Comparison of ENCODE assay signal across 18 cellular contexts in genomic region chr12:102172436-102172835, GRCh38. TPM values are rescaled to one million over a fixed set of nuclear protein-coding genes. Genes with fewer than 3 reads are reported as not detected.
DNase-seq lines count a peak whose midpoint lies in the region; ATAC-seq, FAIRE-seq and TF ChIP-seq lines count a peak whose summit lies in the region.
"Had no signal": no experiment of that assay in that cellular context is flagged by ENCODE, and none has a peak within 500 bp of the region (broad histone marks: within the 10 kb centered on the region; RNA-seq: fewer than 3 reads in every experiment).

No MANE protein-coding gene starts in this region.

- no peak overlapping the region for H3K9ac ChIP-seq in SK-N-SH
- no peak overlapping the region for H3K9ac ChIP-seq in K562 (ENCODE audit: insufficient read depth in 1 of 2, low read depth in 2 of 2, low read length in 2 of 2)
- no peak overlapping the region for H3K9ac ChIP-seq in smooth muscle cell (ENCODE audit: low read depth)

- DNase-seq in SK-N-SH = no peak
- no peak for DNase-seq in K562 (ENCODE audit: extremely low read depth in 1 of 4, low spot score in 3 of 4)
- DNase-seq in left ventricle myocardium superior = no peak
- DNase-seq in smooth muscle cell (lab: John Stamatoyannopoulos, UW; ENCODE audit: unreplicated experiment) = no peak
- DNase-seq in A172 (ENCODE audit: low spot score) = no peak
- DNase-seq: activated CD4-positive, alpha-beta T cell treated with anti-CD3 and anti-CD28 coated beads, Interleukin-2, amount 10 ng/mL, durations not matched to agents 24 days and 14 days; activated T-cell treated with anti-CD3 and anti-CD28 coated beads, Interleukin-2, amount 50 U/mL, for 24 hours; Karpas-422; NCI-H1436 treated with DMSO at 0.1 percent for 48 hours; NCI-H446; T1000 had no signal

- no peak for ATAC-seq in SK-N-SH treated with all-trans-retinoic acid at 6 μM for 48 hours
- ATAC-seq in K562 = no peak
- peak; percentile 44 for ATAC-seq in left ventricle myocardium superior
- no peak for ATAC-seq in GM21526 (IDR thresholded peaks at IDR 0.05; ENCODE audit: low FRiP score, unreplicated experiment)
- no peak for ATAC-seq in HG03520 (IDR thresholded peaks at IDR 0.05; ENCODE audit: unreplicated experiment)
- ATAC-seq: esophagus mucosa had no signal

- no peak overlapping the region for H2AFZ ChIP-seq in SK-N-SH (ENCODE audit: low read depth)
- no peak overlapping the region for H2AFZ ChIP-seq in K562 (ENCODE audit: low read depth, low read length)
- H2AFZ ChIP-seq in smooth muscle cell (ENCODE audit: low read depth) = peak overlapping the region; percentile 7

- BruUV-seq in K562 (replicated peaks; lab: Mats Ljungman, UMichigan) = no TSS peak

- H3K9me3 ChIP-seq in SK-N-SH (no peaks in the 10 kb centered on the region), K562 (replicated peaks; ENCODE audit: control insufficient read depth, insufficient read depth, low read depth, low read length) (no peaks in the 10 kb centered on the region), smooth muscle cell (replicated peaks; ENCODE audit: low read depth) (no peaks in the 10 kb centered on the region)
- H3K9me3 ChIP-seq: SJSA1 had no signal

- no peak overlapping the region for H3K4me3 ChIP-seq in SK-N-SH (ENCODE audit: low read depth in 2 of 2, low read length in 1 of 2)
- no peak overlapping the region for H3K4me3 ChIP-seq in K562
- no peak overlapping the region for H3K4me3 ChIP-seq in smooth muscle cell
- H3K4me3 ChIP-seq: coronary artery, SJSA1 had no signal

- H3K9me2 ChIP-seq in SK-N-SH = no peaks in the 10 kb centered on the region

- TF ChIP-seq CTCF in SK-N-SH (IDR thresholded peaks at IDR 0.05) (no peak), K562 (IDR thresholded peaks at IDR 0.05 in 2 of 3, conservative IDR thresholded peaks at IDR 0.05 in 1 of 3; ENCODE audit: insufficient read depth in 2 of 3, low read depth in 1 of 3, low read length in 3 of 3) (no peak), smooth muscle cell (IDR thresholded peaks at IDR 0.05; ENCODE audit: borderline replicate concordance, insufficient read depth, poor library complexity, severe bottlenecking) (no peak)

- TF ChIP-seq EP300 in SK-N-SH (IDR thresholded peaks at IDR 0.05; ENCODE audit: borderline replicate concordance in 1 of 2, low read depth in 1 of 2, low read length in 1 of 2) (no peak), K562 (IDR thresholded peaks at IDR 0.05; ENCODE audit: low read length) (no peak)

- H3K79me2 ChIP-seq in SK-N-SH (ENCODE audit: insufficient read depth) (no peaks in the 10 kb centered on the region), K562 (ENCODE audit: control insufficient read depth, insufficient read depth, low read length) (no peaks in the 10 kb centered on the region), smooth muscle cell (ENCODE audit: low read depth) (no peaks in the 10 kb centered on the region)

- H3F3A ChIP-seq in SK-N-SH (replicated peaks; ENCODE audit: insufficient read depth) (peaks cover 4% of the 10 kb centered on the region), smooth muscle cell (ENCODE audit: low read depth) (no peaks in the 10 kb centered on the region)

- no peaks in the 10 kb centered on the region for H3K9me1 ChIP-seq in K562 (ENCODE audit: control insufficient read depth, insufficient read depth, low read length)

- intact Hi-C loops in K562 (cut with micrococcal nuclease) (loop anchor here (5.0 to 10.0 kb wide), 4 partner anchors 125 to 642 kb away; no protein-coding TSS in a partner anchor), left ventricle myocardium superior (cut with micrococcal nuclease) (no loop called here)

- no peak for FAIRE-seq in K562 (lab: Jason Lieb, UNC)

- H3K4me2 ChIP-seq in SK-N-SH (no peak overlapping the region), K562 (ENCODE audit: insufficient read depth, low read length) (no peak overlapping the region), smooth muscle cell (no peak overlapping the region)

- TF ChIP-seq RAD21 in SK-N-SH (IDR thresholded peaks at IDR 0.05; ENCODE audit: low read length) (no peak), K562 (CRISPR knock-in tag; conservative IDR thresholded peaks at IDR 0.05 in 1 of 2, IDR thresholded peaks at IDR 0.05 in 1 of 2) (no peak)

- H3K36me3 ChIP-seq in SK-N-SH (replicated peaks in 1 of 2; ENCODE audit: control insufficient read depth in 1 of 2, insufficient read depth in 2 of 2, low read length in 1 of 2) (peaks cover 2% of the 10 kb centered on the region in 2 experiments), K562 (ENCODE audit: control insufficient read depth, insufficient read depth, low read length) (peaks cover 39% of the 10 kb centered on the region), smooth muscle cell (ENCODE audit: low read depth) (no peaks in the 10 kb centered on the region)

- in situ Hi-C loops in K562 (cut with MboI) = no loop called here

- H4K20me1 ChIP-seq in SK-N-SH (ENCODE audit: insufficient read depth) (no peaks in the 10 kb centered on the region), K562 (replicated peaks; ENCODE audit: control insufficient read depth, insufficient read depth, low read length) (no peaks in the 10 kb centered on the region), smooth muscle cell (ENCODE audit: low read depth) (no peaks in the 10 kb centered on the region)

- POLR2A ChIA-PET in SK-N-SH (lab: Yijun Ruan, JAX) = no interaction called here
- POLR2A ChIA-PET in K562 (lab: Yijun Ruan, JAX) = interaction anchor here (1.9 kb wide), 1 partner anchor 12 kb away, joined by 4 read pairs; no protein-coding TSS in a partner anchor

- TF ChIP-seq POLR2A in K562 (conservative IDR thresholded peaks at IDR 0.05) = no peak

- H3K27ac ChIP-seq in SK-N-SH (ENCODE audit: low read depth in 2 of 2, low read length in 1 of 2) (peak overlapping the region in 1 of 2 experiments; percentile 34; a peak in 2 of 4 replicates), K562 (ENCODE audit: extremely low read depth, low read depth, low read length) (no peak overlapping the region), smooth muscle cell (ENCODE audit: low read depth) (no peak overlapping the region)
- H3K27ac ChIP-seq: 22Rv1, coronary artery, SJSA1 had no signal

- CTCF ChIA-PET in SK-N-SH (lab: Yijun Ruan, JAX) (no interaction called here), K562 (lab: Yijun Ruan, JAX; ENCODE audit: low intra/inter-chr PET ratio) (interaction anchor here (0.6 kb wide), 1 partner anchor 755 kb away, joined by 3 read pairs; no protein-coding TSS in a partner anchor)

- H3K27me3 ChIP-seq in SK-N-SH (ENCODE audit: insufficient read depth) (no peaks in the 10 kb centered on the region), K562 (ENCODE audit: control insufficient read depth in 2 of 2, insufficient read depth in 2 of 2, low read length in 2 of 2) (no peaks in the 10 kb centered on the region), smooth muscle cell (ENCODE audit: low read depth) (no peaks in the 10 kb centered on the region)
- H3K27me3 ChIP-seq: SJSA1 had no signal

- H3K4me1 ChIP-seq in SK-N-SH (ENCODE audit: control insufficient read depth in 1 of 2, insufficient read depth in 2 of 2, low read depth in 1 of 2, low read length in 1 of 2) = 0 out of 4 replicates have a peak, but pooled peaks cover 0 to 9% of the 10 kb centered on the region in 2 experiments
- H3K4me1 ChIP-seq in K562 (replicated peaks in 1 of 2; ENCODE audit: control insufficient read depth in 2 of 2, insufficient read depth in 2 of 2, low read length in 2 of 2) = peaks cover 0 to 9% of the 10 kb centered on the region in 2 experiments; a peak in 3 of 5 replicates
- no peaks in the 10 kb centered on the region for H3K4me1 ChIP-seq in smooth muscle cell (ENCODE audit: low read depth)

RNA-seq across cellular contexts. Expression of gene PMCH, which starts 25.2 kb away (rescaled TPM):
- polyA plus RNA-seq in SK-N-SH (2012; rRNA removed) (not detected in 2 replicates), K562 (2011; rRNA removed) (not detected in 2 replicates), K562 (2014; fragmentation: Illumina TruSeq; extraction: Trizol) (not detected in 2 replicates), K562 (2014; fragmentation: Nextera tagmentation; extraction: Ambion mirVana) (under 1 TPM; 0.10 to 0.20 TPM), K562 (2014; rRNA removed) (not detected in 2 replicates), smooth muscle cell (not detected in 2 replicates)
- not detected in 2 replicates for polyA plus RNA-seq in SK-N-SH (2012; cell fraction: cytosol; rRNA removed)
- not detected in 2 replicates for polyA plus RNA-seq in SK-N-SH (2012; cell fraction: nucleus; rRNA removed)
- not detected in 2 replicates for total RNA-seq in K562 (2011; cell fraction: chromatin; rRNA removed; ENCODE audit: low replicate concordance)
- not detected in 2 replicates for total RNA-seq in K562 (2011; cell fraction: nucleolus; rRNA removed)
- not detected in 2 replicates for total RNA-seq in K562 (2011; cell fraction: nucleoplasm; rRNA removed)
- total RNA-seq in K562 (2014; rRNA removed) (not detected in 2 replicates), K562 (2014; rRNA removed; fragmentation: Illumina TruSeq; extraction: Trizol) (not detected in 2 replicates), K562 (2015; rRNA removed; fragmentation: Illumina TruSeq; extraction: Trizol) (not detected in 2 replicates), K562 (2021) (not detected in 2 replicates), left ventricle myocardium superior (not detected), smooth muscle cell (not detected in 2 replicates)
- not detected in 2 replicates for polyA plus RNA-seq in K562 (2011; cell fraction: cytosol; rRNA removed)
- polyA plus RNA-seq in K562 (2011; cell fraction: nucleus; rRNA removed) = not detected in 2 replicates
- polyA plus RNA-seq in K562 (2012) = 0.30 TPM in 1 of 2 replicates, not detected in the other
- polyA minus RNA-seq in K562 (2011; rRNA and poly(A)+ RNA removed) = not detected in 2 replicates
- polyA minus RNA-seq in K562 (2011; cell fraction: cytosol; rRNA and poly(A)+ RNA removed) = not detected in 2 replicates
- not detected in 2 replicates for polyA minus RNA-seq in K562 (2011; cell fraction: nucleus; rRNA and poly(A)+ RNA removed)
- total RNA-seq in A172 (2014; rRNA removed; shearing (Covaris generic)) = not detected in 2 replicates
- total RNA-seq: esophagus mucosa, SJSA1 had no signal

RNA-seq across cellular contexts. Expression of gene PARPBP, which starts 52.5 kb away (rescaled TPM):
- polyA plus RNA-seq in SK-N-SH (2012; rRNA removed) = 3.1 and 3.9 TPM in 2 replicates
- polyA plus RNA-seq in SK-N-SH (2012; cell fraction: cytosol; rRNA removed) = 5.3 and 6.9 TPM in 2 replicates
- 2.8 and 4.6 TPM in 2 replicates for polyA plus RNA-seq in SK-N-SH (2012; cell fraction: nucleus; rRNA removed)
- 36.7 and 128 TPM in 2 replicates for total RNA-seq in K562 (2011; cell fraction: chromatin; rRNA removed; ENCODE audit: low replicate concordance)
- total RNA-seq in K562 (2011; cell fraction: nucleolus; rRNA removed) = 19.0 and 24.6 TPM in 2 replicates
- 40.8 and 65.7 TPM in 2 replicates for total RNA-seq in K562 (2011; cell fraction: nucleoplasm; rRNA removed)
- 22.5 and 26.1 TPM in 2 replicates for total RNA-seq in K562 (2014; rRNA removed)
- 62.5 and 66.7 TPM in 2 replicates for total RNA-seq in K562 (2014; rRNA removed; fragmentation: Illumina TruSeq; extraction: Trizol)
- total RNA-seq in K562 (2015; rRNA removed; fragmentation: Illumina TruSeq; extraction: Trizol) = 48.6 and 50.2 TPM in 2 replicates
- total RNA-seq in K562 (2021) = 30.1 and 30.4 TPM in 2 replicates
- polyA plus RNA-seq in K562 (2011; rRNA removed) = 32.3 and 49.0 TPM in 2 replicates
- polyA plus RNA-seq in K562 (2011; cell fraction: cytosol; rRNA removed) = 4.4 and 11.2 TPM in 2 replicates
- polyA plus RNA-seq in K562 (2011; cell fraction: nucleus; rRNA removed) = 32.5 and 42.6 TPM in 2 replicates
- polyA plus RNA-seq in K562 (2012) = 21.7 and 26.3 TPM in 2 replicates
- 36.0 and 43.4 TPM in 2 replicates for polyA plus RNA-seq in K562 (2014; fragmentation: Illumina TruSeq; extraction: Trizol)
- polyA plus RNA-seq in K562 (2014; fragmentation: Nextera tagmentation; extraction: Ambion mirVana) = 10 to 100 TPM; 56.2 to 59.1 TPM
- polyA plus RNA-seq in K562 (2014; rRNA removed) = 29.6 and 30.4 TPM in 2 replicates
- polyA minus RNA-seq in K562 (2011; rRNA and poly(A)+ RNA removed) = 59.5 and 64.2 TPM in 2 replicates
- 10.6 and 15.4 TPM in 2 replicates for polyA minus RNA-seq in K562 (2011; cell fraction: cytosol; rRNA and poly(A)+ RNA removed)
- polyA minus RNA-seq in K562 (2011; cell fraction: nucleus; rRNA and poly(A)+ RNA removed) = 44.7 and 66.6 TPM in 2 replicates
- total RNA-seq in left ventricle myocardium superior = 0.47 TPM
- total RNA-seq in smooth muscle cell = 7.9 and 8.2 TPM in 2 replicates
- polyA plus RNA-seq in smooth muscle cell = 3.7 and 4.7 TPM in 2 replicates
- total RNA-seq in A172 (2014; rRNA removed; shearing (Covaris generic)) = 42.4 and 43.2 TPM in 2 replicates

RNA-seq across cellular contexts. Expression of gene NUP37, which starts 52.5 kb away (rescaled TPM):
- polyA plus RNA-seq in SK-N-SH (2012; rRNA removed) (29.2 and 34.5 TPM in 2 replicates), K562 (2011; rRNA removed) (184 and 231 TPM in 2 replicates), K562 (2014; fragmentation: Illumina TruSeq; extraction: Trizol) (155 and 170 TPM in 2 replicates), K562 (2014; fragmentation: Nextera tagmentation; extraction: Ambion mirVana) (100 to 1,000 TPM; 355 to 429 TPM), K562 (2014; rRNA removed) (124 and 138 TPM in 2 replicates), smooth muscle cell (35.7 and 38.1 TPM in 2 replicates)
- polyA plus RNA-seq in SK-N-SH (2012; cell fraction: cytosol; rRNA removed) = 46.8 and 61.1 TPM in 2 replicates
- 15.2 and 26.9 TPM in 2 replicates for polyA plus RNA-seq in SK-N-SH (2012; cell fraction: nucleus; rRNA removed)
- 31.2 and 57.8 TPM in 2 replicates for total RNA-seq in K562 (2011; cell fraction: chromatin; rRNA removed; ENCODE audit: low replicate concordance)
- 12.5 and 13.3 TPM in 2 replicates for total RNA-seq in K562 (2011; cell fraction: nucleolus; rRNA removed)
- 32.1 and 42.8 TPM in 2 replicates for total RNA-seq in K562 (2011; cell fraction: nucleoplasm; rRNA removed)
- total RNA-seq in K562 (2014; rRNA removed) (68.2 and 72.2 TPM in 2 replicates), K562 (2014; rRNA removed; fragmentation: Illumina TruSeq; extraction: Trizol) (183 and 199 TPM in 2 replicates), K562 (2015; rRNA removed; fragmentation: Illumina TruSeq; extraction: Trizol) (135 and 144 TPM in 2 replicates), K562 (2021) (108 and 111 TPM in 2 replicates), left ventricle myocardium superior (15.3 TPM), smooth muscle cell (49.2 and 57.6 TPM in 2 replicates)
- 46.1 and 98.3 TPM in 2 replicates for polyA plus RNA-seq in K562 (2011; cell fraction: cytosol; rRNA removed)
- polyA plus RNA-seq in K562 (2011; cell fraction: nucleus; rRNA removed) = 20.3 and 45.3 TPM in 2 replicates
- 99.8 and 124 TPM in 2 replicates for polyA plus RNA-seq in K562 (2012)
- polyA minus RNA-seq in K562 (2011; rRNA and poly(A)+ RNA removed) = 156 and 162 TPM in 2 replicates
- polyA minus RNA-seq in K562 (2011; cell fraction: cytosol; rRNA and poly(A)+ RNA removed) = 39.5 and 43.5 TPM in 2 replicates
- 18.3 and 39.2 TPM in 2 replicates for polyA minus RNA-seq in K562 (2011; cell fraction: nucleus; rRNA and poly(A)+ RNA removed)
- total RNA-seq in A172 (2014; rRNA removed; shearing (Covaris generic)) = 83.7 and 113 TPM in 2 replicates
